Comparison of ENCODE assay signal across 8 cellular contexts in the genomic region with DNA sequence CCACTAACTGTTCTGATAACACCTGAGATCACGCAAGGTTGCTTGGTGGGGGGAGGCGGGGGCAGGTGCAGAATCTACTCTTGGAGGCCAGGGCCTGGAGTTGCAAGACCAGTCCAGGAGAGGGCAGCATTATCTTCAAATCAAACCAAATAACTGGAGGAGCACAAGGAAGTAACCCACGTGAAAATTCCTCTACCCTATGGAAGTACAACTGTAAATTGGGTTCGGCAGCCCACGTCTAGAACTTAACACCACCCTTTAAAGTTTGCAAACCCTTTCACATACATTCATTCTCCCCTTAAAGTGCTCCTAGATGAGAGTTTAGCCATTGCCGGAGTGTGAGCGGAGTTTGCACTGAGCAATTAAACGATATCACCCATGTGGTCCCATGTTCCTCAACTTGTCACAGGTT. TPM values are rescaled to one million over a fixed set of nuclear protein-coding genes. Genes with fewer than 3 reads are reported as not detected.
DNase-seq lines count a peak whose midpoint lies in the region; ATAC-seq and TF ChIP-seq lines count a peak whose summit lies in the region.

No MANE protein-coding gene starts in this region.

- H3K4me3 Mint-ChIP-seq in Calu3 (ENCODE audit: low read depth, unreplicated experiment) (no peak overlapping the region), HFFc6 (no peak overlapping the region), chondrocyte (ENCODE audit: unreplicated experiment) (no peak overlapping the region)

- CTCF ChIA-PET in Calu3 (lab: Charles Lee), result no interaction called here

- no TSS peak for BruUV-seq in Calu3 (replicated peaks; lab: Mats Ljungman, UMichigan)

- H3K27ac Mint-ChIP-seq in Calu3 (ENCODE audit: unreplicated experiment) (peak overlapping the region; percentile 52), HFFc6 (no peak overlapping the region), chondrocyte (ENCODE audit: unreplicated experiment) (no peak overlapping the region)

- TF ChIP-seq CTCF in Calu3 (IDR thresholded peaks at IDR 0.05; ENCODE audit: unreplicated experiment) (peak; percentile 85), HFFc6 (IDR thresholded peaks at IDR 0.05) (peak; percentile 88), chondrocyte (IDR thresholded peaks at IDR 0.05) (peak; percentile 88), liver (IDR thresholded peaks at IDR 0.05; ENCODE audit: low read depth, low read length, missing input control) (peak; percentile 87)

- WGBS in liver, result 37% methylated on average over 8 of the region's 8 CpGs

- no peak overlapping the region for H3K27ac ChIP-seq in liver (ENCODE audit: low read depth in 1 of 2, low read length in 2 of 2)

- H3K9me3 Mint-ChIP-seq in Calu3 (ENCODE audit: low read depth, unreplicated experiment) (no peaks in the 10 kb centered on the region), HFFc6 (no peaks in the 10 kb centered on the region), chondrocyte (ENCODE audit: low read depth) (no peaks in the 10 kb centered on the region)

- DNase-seq in Calu3 (peak; percentile 76), HFFc6 (peak; percentile 57), NCI-H345 (lab: John Stamatoyannopoulos, UW) (peak; percentile 55), chondrocyte (ENCODE audit: low spot score) (no peak)
- DNase-seq in activated CD4-positive, CD25-positive, alpha-beta regulatory T cell treated with anti-CD3 and anti-CD28 coated beads, Interleukin-2, amount 50 U/mL, for 72 hours, result peak; percentile 60
- DNase-seq in stimulated activated CD4-positive, alpha-beta T cell treated with anti-CD3 and anti-CD28 coated beads, Interleukin-2, amount 100 ng/mL, for 48 hours, result peak; percentile 57 to 64

- no peaks in the 10 kb centered on the region for H3K36me3 ChIP-seq in liver (ENCODE audit: control insufficient read depth in 4 of 4, insufficient read depth in 3 of 4, low read depth in 1 of 4, low read length in 3 of 4)

- H3K36me3 Mint-ChIP-seq in Calu3 (ENCODE audit: insufficient read depth, unreplicated experiment), result no peaks in the 10 kb centered on the region
- H3K36me3 Mint-ChIP-seq in HFFc6 (ENCODE audit: low read depth), result no peaks in the 10 kb centered on the region
- no peaks in the 10 kb centered on the region for H3K36me3 Mint-ChIP-seq in chondrocyte (ENCODE audit: low read depth)

- no peaks in the 10 kb centered on the region for H3K9me3 ChIP-seq in liver (ENCODE audit: control insufficient read depth in 4 of 4, low read length in 3 of 4)

- no peak overlapping the region for H3K9ac ChIP-seq in liver (ENCODE audit: low read depth in 1 of 2, low read length in 2 of 2)

- intact Hi-C loops in Calu3 (cut with micrococcal nuclease; ENCODE audit: unreplicated experiment), result loop anchor here (1.0 to 10.0 kb wide), 4 partner anchors 45 to 208 kb away; a partner anchor contains a TSS

- peak; percentile 86 to 89 for TF ChIP-seq RAD21 in liver (IDR thresholded peaks at IDR 0.05)

- H3K27me3 ChIP-seq in liver (ENCODE audit: control insufficient read depth in 4 of 4, insufficient read depth in 4 of 4, low read length in 3 of 4), result no peaks in the 10 kb centered on the region

- H3K4me1 Mint-ChIP-seq in Calu3 (ENCODE audit: low read depth, unreplicated experiment) (peaks cover 16% of the 10 kb centered on the region), HFFc6 (ENCODE audit: low read depth) (peaks cover 9% of the 10 kb centered on the region; the same call in 1 of the 2 replicates), chondrocyte (ENCODE audit: low read depth) (peaks cover 6% of the 10 kb centered on the region)

- H3K27me3 Mint-ChIP-seq in Calu3 (ENCODE audit: unreplicated experiment) (peaks cover 24% of the 10 kb centered on the region), HFFc6 (ENCODE audit: insufficient read depth) (peaks cover 34% of the 10 kb centered on the region), chondrocyte (ENCODE audit: low read depth) (peaks cover 9% of the 10 kb centered on the region)

- peaks cover 0 to 6% (median 0%) of the 10 kb centered on the region in 4 donors for H3K4me1 ChIP-seq in liver (ENCODE audit: control insufficient read depth in 4 of 4, insufficient read depth in 4 of 4, low read length in 3 of 4)

- H3K4me3 ChIP-seq in liver (ENCODE audit: low read depth in 1 of 3, low read length in 3 of 3), result no peak overlapping the region

- no peak for ATAC-seq in HG03139 (IDR thresholded peaks at IDR 0.05; ENCODE audit: unreplicated experiment)

TF ChIP-seq in liver, 16 proteins besides CTCF, POLR2A, EP300 and RAD21:
- no peak for TF ChIP-seq JUND (IDR thresholded peaks at IDR 0.05)
- TF ChIP-seq, protein P1, sequence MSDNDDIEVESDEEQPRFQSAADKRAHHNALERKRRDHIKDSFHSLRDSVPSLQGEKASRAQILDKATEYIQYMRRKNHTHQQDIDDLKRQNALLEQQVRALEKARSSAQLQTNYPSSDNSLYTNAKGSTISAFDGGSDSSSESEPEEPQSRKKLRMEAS (IDR thresholded peaks at IDR 0.05), result no peak
- TF ChIP-seq TAF1 (conservative IDR thresholded peaks at IDR 0.05), result no peak
- no peak for TF ChIP-seq FOXA1 (IDR thresholded peaks at IDR 0.05)
- no peak for TF ChIP-seq NR2F2 (IDR thresholded peaks at IDR 0.05)
- TF ChIP-seq YY1 (IDR thresholded peaks at IDR 0.05), result no peak
- no peak for TF ChIP-seq SP1 (IDR thresholded peaks at IDR 0.05)

RNA-seq across cellular contexts. Expression of a gene that starts 19.6 kb away (rescaled TPM):
- not detected in 2 replicates for total RNA-seq in Calu3 (2022)
- not detected for total RNA-seq in HFFc6 (2021; fragmentation: NEBNext Ultra II Directional; extraction: Animal tissue kit (Norgen Biotek cat#: 25700))
- total RNA-seq in chondrocyte, result not detected in 3 replicates
- total RNA-seq in liver, result 1 to 10 TPM in 1 of 2 donors, under 1 TPM in 1; 0.33 to 1.8 TPM
- polyA plus RNA-seq in liver, result 1 to 10 TPM in 1 of 2 donors, under 1 TPM in 1; 0.26 to 1.1 TPM

RNA-seq across cellular contexts. Expression of a gene that starts 30.6 kb away (rescaled TPM):
- total RNA-seq in Calu3 (2022) (368 and 374 TPM in 2 replicates), chondrocyte (292 to 424 TPM (median 417 TPM) in 3 replicates), liver (10 to 100 TPM; 58.1 to 74.7 TPM)
- 100 to 1,000 TPM; 458 to 516 (median 500) TPM for total RNA-seq in HFFc6 (2021; fragmentation: NEBNext Ultra II Directional; extraction: Animal tissue kit (Norgen Biotek cat#: 25700))
- 10 to 100 TPM; 72.8 to 83.6 TPM for polyA plus RNA-seq in liver
